Comparison of ENCODE assay signal across 28 cellular contexts in the genomic region with DNA sequence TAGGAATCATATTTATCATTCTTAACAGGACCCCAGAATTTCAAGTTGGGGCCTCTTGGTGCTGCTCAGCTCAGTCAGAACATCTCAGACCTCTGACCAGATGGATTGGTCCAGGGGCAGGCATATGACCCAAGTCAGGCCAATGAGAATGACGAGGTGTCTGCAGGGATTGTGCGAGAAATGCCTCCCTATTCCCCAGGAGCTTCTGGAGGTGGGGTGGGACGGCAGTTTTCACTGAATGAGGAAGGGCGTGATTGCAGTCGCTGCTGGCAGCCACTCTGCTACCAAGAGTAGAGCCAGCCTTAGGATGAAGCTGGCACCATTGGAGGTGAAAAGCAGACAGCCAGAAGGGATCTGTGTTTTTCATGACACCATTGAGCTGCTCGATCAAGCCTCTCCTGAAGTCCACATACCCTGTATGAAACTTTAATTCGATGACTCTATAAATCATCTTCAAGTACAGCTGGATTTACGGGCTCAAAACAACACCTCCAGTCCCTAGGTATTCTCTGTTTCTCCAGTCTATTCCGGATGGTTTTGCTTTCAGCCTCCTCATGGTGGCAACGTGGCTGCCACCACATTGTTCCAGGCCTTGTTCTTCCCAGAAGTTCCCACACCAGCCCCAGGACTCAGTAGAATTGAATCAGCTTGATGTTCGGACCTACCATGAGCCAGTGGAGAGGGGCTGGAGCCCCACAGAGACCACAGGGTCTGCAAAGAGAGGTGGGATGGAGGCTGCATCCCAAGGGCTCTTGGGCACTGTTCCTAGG.
"Had no signal": no experiment of that assay in that cellular context is flagged by ENCODE, and none has a peak within 500 bp of the region (broad histone marks: within the 10 kb centered on the region; RNA-seq: fewer than 3 reads in every experiment).

No MANE protein-coding gene starts in this region.

- H2AFZ ChIP-seq: hepatocyte had no signal

- H3K36me3 ChIP-seq: ascending aorta, cardiac muscle cell, colonic mucosa, gastroesophageal sphincter, right lobe of liver, tibial nerve had no signal

- H3K27ac Mint-ChIP-seq: activated CD4-positive, alpha-beta memory T cell treated with anti-CD3 and anti-CD28 coated beads, Interleukin-2, amount 10 ng/mL, durations not matched to agents 7 days and 5 days; activated CD4-positive, alpha-beta T cell treated with anti-CD3 and anti-CD28 coated beads, Interleukin-2, amount 10 ng/mL, durations not matched to agents 7 days and 5 days; activated naive CD4-positive, alpha-beta T cell treated with anti-CD3 and anti-CD28 coated beads, Interleukin-2, amount 10 ng/mL, durations not matched to agents 7 days and 5 days; activated naive CD8-positive, alpha-beta T cell treated with anti-CD3 and anti-CD28 coated beads, Interleukin-2, amount 10 ng/mL, durations not matched to agents 7 days and 5 days; immature natural killer cell; WTC11 had no signal

- H3K4me1 Mint-ChIP-seq: activated CD4-positive, alpha-beta memory T cell treated with anti-CD3 and anti-CD28 coated beads, Interleukin-2, amount 10 ng/mL, durations not matched to agents 7 days and 5 days; activated CD4-positive, alpha-beta T cell treated with anti-CD3 and anti-CD28 coated beads, Interleukin-2, amount 10 ng/mL, durations not matched to agents 7 days and 5 days; activated naive CD4-positive, alpha-beta T cell treated with anti-CD3 and anti-CD28 coated beads, Interleukin-2, amount 10 ng/mL, durations not matched to agents 7 days and 5 days; activated naive CD8-positive, alpha-beta T cell treated with anti-CD3 and anti-CD28 coated beads, Interleukin-2, amount 10 ng/mL, durations not matched to agents 7 days and 5 days; immature natural killer cell; WTC11 had no signal

- H3K4me3 ChIP-seq: ascending aorta, cardiac muscle cell, colonic mucosa, dorsolateral prefrontal cortex, gastroesophageal sphincter, hepatocyte, lung, mucosa of descending colon, right lobe of liver, tibial nerve had no signal

- H3K4me3 Mint-ChIP-seq: activated CD4-positive, alpha-beta memory T cell treated with anti-CD3 and anti-CD28 coated beads, Interleukin-2, amount 10 ng/mL, durations not matched to agents 7 days and 5 days; activated CD4-positive, alpha-beta T cell treated with anti-CD3 and anti-CD28 coated beads, Interleukin-2, amount 10 ng/mL, durations not matched to agents 7 days and 5 days; activated naive CD4-positive, alpha-beta T cell treated with anti-CD3 and anti-CD28 coated beads, Interleukin-2, amount 10 ng/mL, durations not matched to agents 7 days and 5 days; activated naive CD8-positive, alpha-beta T cell treated with anti-CD3 and anti-CD28 coated beads, Interleukin-2, amount 10 ng/mL, durations not matched to agents 7 days and 5 days; brain; immature natural killer cell; neural crest cell; WTC11 had no signal

- H3K27ac ChIP-seq: ascending aorta, cardiac muscle cell, colonic mucosa, dorsolateral prefrontal cortex, gastroesophageal sphincter, hepatocyte, right lobe of liver, tibial nerve had no signal

- H3K79me2 ChIP-seq: hepatocyte had no signal

- H3K27me3 ChIP-seq: ascending aorta, cardiac muscle cell, colonic mucosa, hepatocyte, right lobe of liver, tibial nerve had no signal

- H3K4me1 ChIP-seq: ascending aorta, colonic mucosa, gastroesophageal sphincter, right lobe of liver, tibial nerve had no signal

- ATAC-seq: gastroesophageal sphincter, mucosa of descending colon, right lobe of liver, WTC11 had no signal

- H3K9me3 ChIP-seq: ascending aorta, colonic mucosa, gastroesophageal sphincter, mucosa of descending colon, right lobe of liver, tibial nerve had no signal

- H3K9me3 Mint-ChIP-seq: activated CD4-positive, alpha-beta memory T cell treated with anti-CD3 and anti-CD28 coated beads, Interleukin-2, amount 10 ng/mL, durations not matched to agents 7 days and 5 days; activated CD4-positive, alpha-beta T cell treated with anti-CD3 and anti-CD28 coated beads, Interleukin-2, amount 10 ng/mL, durations not matched to agents 7 days and 5 days; activated naive CD4-positive, alpha-beta T cell treated with anti-CD3 and anti-CD28 coated beads, Interleukin-2, amount 10 ng/mL, durations not matched to agents 7 days and 5 days; activated naive CD8-positive, alpha-beta T cell treated with anti-CD3 and anti-CD28 coated beads, Interleukin-2, amount 10 ng/mL, durations not matched to agents 7 days and 5 days; immature natural killer cell had no signal

- DNase-seq: activated CD4-positive, alpha-beta T cell treated with anti-CD3 and anti-CD28 coated beads for 1 hour; activated CD4-positive, alpha-beta T cell treated with anti-CD3 and anti-CD28 coated beads, Interleukin-2, amount 10 ng/mL, durations not matched to agents 7 days and 5 days; activated gamma-delta T cell; activated naive CD4-positive, alpha-beta T cell treated with anti-CD3 and anti-CD28 coated beads, Interleukin-2, amount 10 ng/mL, durations not matched to agents 7 days and 5 days; activated naive CD8-positive, alpha-beta T cell treated with anti-CD3 and anti-CD28 coated beads, Interleukin-2, amount 10 ng/mL, durations not matched to agents 7 days and 5 days; activated T-cell treated with anti-CD3 and anti-CD28 coated beads, Interleukin-2, amount 50 U/mL, for 1 hour; cerebellar nuclear complex; effector memory CD4-positive, alpha-beta T cell; erythroblast; immature natural killer cell; mesendoderm; mucosa of descending colon; stimulated activated CD4-positive, alpha-beta T cell treated with anti-CD3 and anti-CD28 coated beads, Interleukin-2, amount 100 ng/mL, for 48 hours; stimulated activated naive CD4-positive, alpha-beta T cell treated with Interleukin-2 at 50 U/mL for 16 hours; T-helper 2 cell had no signal

- H3K4me2 ChIP-seq: hepatocyte had no signal

- H3K27me3 Mint-ChIP-seq: activated CD4-positive, alpha-beta memory T cell treated with anti-CD3 and anti-CD28 coated beads, Interleukin-2, amount 10 ng/mL, durations not matched to agents 7 days and 5 days; activated CD4-positive, alpha-beta T cell treated with anti-CD3 and anti-CD28 coated beads, Interleukin-2, amount 10 ng/mL, durations not matched to agents 7 days and 5 days; activated naive CD4-positive, alpha-beta T cell treated with anti-CD3 and anti-CD28 coated beads, Interleukin-2, amount 10 ng/mL, durations not matched to agents 7 days and 5 days; activated naive CD8-positive, alpha-beta T cell treated with anti-CD3 and anti-CD28 coated beads, Interleukin-2, amount 10 ng/mL, durations not matched to agents 7 days and 5 days had no signal

- H3K36me3 Mint-ChIP-seq: activated naive CD4-positive, alpha-beta T cell treated with anti-CD3 and anti-CD28 coated beads, Interleukin-2, amount 10 ng/mL, durations not matched to agents 7 days and 5 days; activated naive CD8-positive, alpha-beta T cell treated with anti-CD3 and anti-CD28 coated beads, Interleukin-2, amount 10 ng/mL, durations not matched to agents 7 days and 5 days; brain; immature natural killer cell; WTC11 had no signal
